In the genomic region with DNA sequence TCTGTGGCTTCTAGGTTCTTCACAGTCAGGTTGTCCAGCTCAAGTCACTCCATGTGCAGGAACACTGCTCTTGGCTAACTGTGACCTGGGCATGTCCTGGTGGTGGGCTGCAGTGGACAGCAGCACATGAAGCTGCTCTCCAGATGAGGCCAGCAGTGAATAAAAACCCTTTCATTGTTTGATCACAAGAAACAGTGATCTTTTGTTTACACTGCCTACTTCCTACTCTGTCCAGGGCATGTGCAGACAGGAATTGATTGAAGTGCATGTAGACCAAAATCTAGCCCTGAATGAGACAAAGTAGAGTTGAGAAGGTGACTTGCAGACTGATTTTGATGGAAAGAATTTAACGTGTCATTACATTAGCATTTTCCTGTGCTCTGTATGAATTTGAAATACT, we compare ENCODE assay signal across 1 cellular context.
A peak's percentile ranks its signal among the peaks of the same experiment; 100 is the strongest.
TF ChIP-seq lines count a peak whose summit lies in the region.

No MANE protein-coding gene starts in this region.

TF ChIP-seq in HepG2, 621 proteins besides CTCF, POLR2A, EP300 and RAD21 (continued from another document and continues in another):
- TF ChIP-seq, protein P1, sequence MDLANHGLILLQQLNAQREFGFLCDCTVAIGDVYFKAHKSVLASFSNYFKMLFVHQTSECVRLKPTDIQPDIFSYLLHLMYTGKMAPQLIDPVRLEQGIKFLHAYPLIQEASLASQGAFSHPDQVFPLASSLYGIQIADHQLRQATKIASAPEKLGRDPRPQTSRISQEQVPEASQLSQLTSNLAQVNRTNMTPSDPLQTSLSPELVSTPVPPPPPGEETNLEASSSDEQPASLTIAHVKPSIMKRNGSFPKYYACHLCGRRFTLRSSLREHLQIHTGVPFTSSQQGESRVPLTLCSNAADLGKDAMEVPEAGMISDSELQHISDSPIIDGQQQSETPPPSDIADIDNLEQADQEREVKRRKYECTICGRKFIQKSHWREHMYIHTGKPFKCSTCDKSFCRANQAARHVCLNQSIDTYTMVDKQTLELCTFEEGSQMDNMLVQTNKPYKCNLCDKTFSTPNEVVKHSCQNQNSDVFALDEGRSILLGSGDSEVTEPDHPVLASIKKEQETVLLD (CRISPR knock-in tag; IDR thresholded peaks at IDR 0.05; ENCODE audit: low read depth) = no peak
- TF ChIP-seq, protein P2, sequence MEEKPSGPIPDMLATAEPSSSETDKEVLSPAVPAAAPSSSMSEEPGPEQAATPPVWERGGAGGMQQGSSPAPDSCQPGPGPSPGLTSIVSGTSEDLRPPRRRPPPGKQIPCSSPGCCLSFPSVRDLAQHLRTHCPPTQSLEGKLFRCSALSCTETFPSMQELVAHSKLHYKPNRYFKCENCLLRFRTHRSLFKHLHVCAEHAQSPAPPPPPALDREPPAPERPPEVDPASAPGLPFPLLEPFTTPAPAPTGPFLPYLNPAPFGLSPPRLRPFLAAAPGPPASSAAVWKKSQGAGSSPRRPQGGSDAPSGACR (CRISPR knock-in tag; IDR thresholded peaks at IDR 0.05) = no peak
- 0 out of 2 replicates have a peak, but pooled peaks have one; percentile 28 for TF ChIP-seq ZBTB38 (CRISPR knock-in tag; IDR thresholded peaks at IDR 0.05)
- TF ChIP-seq HHEX (CRISPR knock-in tag; IDR thresholded peaks at IDR 0.05) = no peak
- TF ChIP-seq HES4 (CRISPR knock-in tag; IDR thresholded peaks at IDR 0.05; ENCODE audit: borderline replicate concordance) = no peak
- TF ChIP-seq HOXA5 (CRISPR knock-in tag; IDR thresholded peaks at IDR 0.05) = no peak
- TF ChIP-seq, protein P3, sequence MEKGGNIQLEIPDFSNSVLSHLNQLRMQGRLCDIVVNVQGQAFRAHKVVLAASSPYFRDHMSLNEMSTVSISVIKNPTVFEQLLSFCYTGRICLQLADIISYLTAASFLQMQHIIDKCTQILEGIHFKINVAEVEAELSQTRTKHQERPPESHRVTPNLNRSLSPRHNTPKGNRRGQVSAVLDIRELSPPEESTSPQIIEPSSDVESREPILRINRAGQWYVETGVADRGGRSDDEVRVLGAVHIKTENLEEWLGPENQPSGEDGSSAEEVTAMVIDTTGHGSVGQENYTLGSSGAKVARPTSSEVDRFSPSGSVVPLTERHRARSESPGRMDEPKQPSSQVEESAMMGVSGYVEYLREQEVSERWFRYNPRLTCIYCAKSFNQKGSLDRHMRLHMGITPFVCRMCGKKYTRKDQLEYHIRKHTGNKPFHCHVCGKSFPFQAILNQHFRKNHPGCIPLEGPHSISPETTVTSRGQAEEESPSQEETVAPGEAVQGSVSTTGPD (CRISPR knock-in tag; IDR thresholded peaks at IDR 0.05) = no peak
- no peak for TF ChIP-seq HMGA1 (CRISPR knock-in tag; conservative IDR thresholded peaks at IDR 0.05)
- no peak for TF ChIP-seq MED8 (CRISPR knock-in tag; IDR thresholded peaks at IDR 0.05; ENCODE audit: insufficient replicate concordance)
- no peak for TF ChIP-seq MAFF (IDR thresholded peaks at IDR 0.05; ENCODE audit: low read depth, low read length)
- TF ChIP-seq, protein P4, sequence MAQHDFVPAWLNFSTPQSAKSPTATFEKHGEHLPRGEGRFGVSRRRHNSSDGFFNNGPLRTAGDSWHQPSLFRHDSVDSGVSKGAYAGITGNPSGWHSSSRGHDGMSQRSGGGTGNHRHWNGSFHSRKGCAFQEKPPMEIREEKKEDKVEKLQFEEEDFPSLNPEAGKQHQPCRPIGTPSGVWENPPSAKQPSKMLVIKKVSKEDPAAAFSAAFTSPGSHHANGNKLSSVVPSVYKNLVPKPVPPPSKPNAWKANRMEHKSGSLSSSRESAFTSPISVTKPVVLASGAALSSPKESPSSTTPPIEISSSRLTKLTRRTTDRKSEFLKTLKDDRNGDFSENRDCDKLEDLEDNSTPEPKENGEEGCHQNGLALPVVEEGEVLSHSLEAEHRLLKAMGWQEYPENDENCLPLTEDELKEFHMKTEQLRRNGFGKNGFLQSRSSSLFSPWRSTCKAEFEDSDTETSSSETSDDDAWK (CRISPR knock-in tag; IDR thresholded peaks at IDR 0.05) = no peak
- TF ChIP-seq ZBTB7A (CRISPR knock-in tag; IDR thresholded peaks at IDR 0.05) = no peak
- TF ChIP-seq, protein P5, sequence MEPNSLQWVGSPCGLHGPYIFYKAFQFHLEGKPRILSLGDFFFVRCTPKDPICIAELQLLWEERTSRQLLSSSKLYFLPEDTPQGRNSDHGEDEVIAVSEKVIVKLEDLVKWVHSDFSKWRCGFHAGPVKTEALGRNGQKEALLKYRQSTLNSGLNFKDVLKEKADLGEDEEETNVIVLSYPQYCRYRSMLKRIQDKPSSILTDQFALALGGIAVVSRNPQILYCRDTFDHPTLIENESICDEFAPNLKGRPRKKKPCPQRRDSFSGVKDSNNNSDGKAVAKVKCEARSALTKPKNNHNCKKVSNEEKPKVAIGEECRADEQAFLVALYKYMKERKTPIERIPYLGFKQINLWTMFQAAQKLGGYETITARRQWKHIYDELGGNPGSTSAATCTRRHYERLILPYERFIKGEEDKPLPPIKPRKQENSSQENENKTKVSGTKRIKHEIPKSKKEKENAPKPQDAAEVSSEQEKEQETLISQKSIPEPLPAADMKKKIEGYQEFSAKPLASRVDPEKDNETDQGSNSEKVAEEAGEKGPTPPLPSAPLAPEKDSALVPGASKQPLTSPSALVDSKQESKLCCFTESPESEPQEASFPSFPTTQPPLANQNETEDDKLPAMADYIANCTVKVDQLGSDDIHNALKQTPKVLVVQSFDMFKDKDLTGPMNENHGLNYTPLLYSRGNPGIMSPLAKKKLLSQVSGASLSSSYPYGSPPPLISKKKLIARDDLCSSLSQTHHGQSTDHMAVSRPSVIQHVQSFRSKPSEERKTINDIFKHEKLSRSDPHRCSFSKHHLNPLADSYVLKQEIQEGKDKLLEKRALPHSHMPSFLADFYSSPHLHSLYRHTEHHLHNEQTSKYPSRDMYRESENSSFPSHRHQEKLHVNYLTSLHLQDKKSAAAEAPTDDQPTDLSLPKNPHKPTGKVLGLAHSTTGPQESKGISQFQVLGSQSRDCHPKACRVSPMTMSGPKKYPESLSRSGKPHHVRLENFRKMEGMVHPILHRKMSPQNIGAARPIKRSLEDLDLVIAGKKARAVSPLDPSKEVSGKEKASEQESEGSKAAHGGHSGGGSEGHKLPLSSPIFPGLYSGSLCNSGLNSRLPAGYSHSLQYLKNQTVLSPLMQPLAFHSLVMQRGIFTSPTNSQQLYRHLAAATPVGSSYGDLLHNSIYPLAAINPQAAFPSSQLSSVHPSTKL (CRISPR knock-in tag; IDR thresholded peaks at IDR 0.05) = peak; percentile 50; the same call in 1 of the 2 replicates
- TF ChIP-seq, protein P6, sequence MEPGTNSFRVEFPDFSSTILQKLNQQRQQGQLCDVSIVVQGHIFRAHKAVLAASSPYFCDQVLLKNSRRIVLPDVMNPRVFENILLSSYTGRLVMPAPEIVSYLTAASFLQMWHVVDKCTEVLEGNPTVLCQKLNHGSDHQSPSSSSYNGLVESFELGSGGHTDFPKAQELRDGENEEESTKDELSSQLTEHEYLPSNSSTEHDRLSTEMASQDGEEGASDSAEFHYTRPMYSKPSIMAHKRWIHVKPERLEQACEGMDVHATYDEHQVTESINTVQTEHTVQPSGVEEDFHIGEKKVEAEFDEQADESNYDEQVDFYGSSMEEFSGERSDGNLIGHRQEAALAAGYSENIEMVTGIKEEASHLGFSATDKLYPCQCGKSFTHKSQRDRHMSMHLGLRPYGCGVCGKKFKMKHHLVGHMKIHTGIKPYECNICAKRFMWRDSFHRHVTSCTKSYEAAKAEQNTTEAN (CRISPR knock-in tag; conservative IDR thresholded peaks at IDR 0.05) = no peak
- TF ChIP-seq, protein P7, sequence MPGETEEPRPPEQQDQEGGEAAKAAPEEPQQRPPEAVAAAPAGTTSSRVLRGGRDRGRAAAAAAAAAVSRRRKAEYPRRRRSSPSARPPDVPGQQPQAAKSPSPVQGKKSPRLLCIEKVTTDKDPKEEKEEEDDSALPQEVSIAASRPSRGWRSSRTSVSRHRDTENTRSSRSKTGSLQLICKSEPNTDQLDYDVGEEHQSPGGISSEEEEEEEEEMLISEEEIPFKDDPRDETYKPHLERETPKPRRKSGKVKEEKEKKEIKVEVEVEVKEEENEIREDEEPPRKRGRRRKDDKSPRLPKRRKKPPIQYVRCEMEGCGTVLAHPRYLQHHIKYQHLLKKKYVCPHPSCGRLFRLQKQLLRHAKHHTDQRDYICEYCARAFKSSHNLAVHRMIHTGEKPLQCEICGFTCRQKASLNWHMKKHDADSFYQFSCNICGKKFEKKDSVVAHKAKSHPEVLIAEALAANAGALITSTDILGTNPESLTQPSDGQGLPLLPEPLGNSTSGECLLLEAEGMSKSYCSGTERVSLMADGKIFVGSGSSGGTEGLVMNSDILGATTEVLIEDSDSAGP (CRISPR knock-in tag; IDR thresholded peaks at IDR 0.05; ENCODE audit: borderline replicate concordance) = no peak
- 0 out of 2 replicates have a peak, but pooled peaks have one; percentile 9 for TF ChIP-seq NFYC (CRISPR knock-in tag; IDR thresholded peaks at IDR 0.05)
- TF ChIP-seq, protein P8, sequence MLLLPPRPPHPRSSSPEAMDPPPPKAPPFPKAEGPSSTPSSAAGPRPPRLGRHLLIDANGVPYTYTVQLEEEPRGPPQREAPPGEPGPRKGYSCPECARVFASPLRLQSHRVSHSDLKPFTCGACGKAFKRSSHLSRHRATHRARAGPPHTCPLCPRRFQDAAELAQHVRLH (CRISPR knock-in tag; IDR thresholded peaks at IDR 0.05; ENCODE audit: borderline replicate concordance, low read depth) = no peak
- no peak for TF ChIP-seq ZNF713 (CRISPR knock-in tag; IDR thresholded peaks at IDR 0.05)
- TF ChIP-seq ZC3H13 (CRISPR knock-in tag; IDR thresholded peaks at IDR 0.05) = no peak
- TF ChIP-seq, protein P9, sequence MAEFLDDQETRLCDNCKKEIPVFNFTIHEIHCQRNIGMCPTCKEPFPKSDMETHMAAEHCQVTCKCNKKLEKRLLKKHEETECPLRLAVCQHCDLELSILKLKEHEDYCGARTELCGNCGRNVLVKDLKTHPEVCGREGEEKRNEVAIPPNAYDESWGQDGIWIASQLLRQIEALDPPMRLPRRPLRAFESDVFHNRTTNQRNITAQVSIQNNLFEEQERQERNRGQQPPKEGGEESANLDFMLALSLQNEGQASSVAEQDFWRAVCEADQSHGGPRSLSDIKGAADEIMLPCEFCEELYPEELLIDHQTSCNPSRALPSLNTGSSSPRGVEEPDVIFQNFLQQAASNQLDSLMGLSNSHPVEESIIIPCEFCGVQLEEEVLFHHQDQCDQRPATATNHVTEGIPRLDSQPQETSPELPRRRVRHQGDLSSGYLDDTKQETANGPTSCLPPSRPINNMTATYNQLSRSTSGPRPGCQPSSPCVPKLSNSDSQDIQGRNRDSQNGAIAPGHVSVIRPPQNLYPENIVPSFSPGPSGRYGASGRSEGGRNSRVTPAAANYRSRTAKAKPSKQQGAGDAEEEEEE (CRISPR knock-in tag; IDR thresholded peaks at IDR 0.05; ENCODE audit: borderline replicate concordance) = no peak
- TF ChIP-seq ARID2 (CRISPR knock-in tag; IDR thresholded peaks at IDR 0.05; ENCODE audit: borderline replicate concordance) = no peak
- peak; percentile 34; the same call in 1 of the 2 replicates for TF ChIP-seq ZNF792 (CRISPR knock-in tag; IDR thresholded peaks at IDR 0.05)
- TF ChIP-seq, protein P10, sequence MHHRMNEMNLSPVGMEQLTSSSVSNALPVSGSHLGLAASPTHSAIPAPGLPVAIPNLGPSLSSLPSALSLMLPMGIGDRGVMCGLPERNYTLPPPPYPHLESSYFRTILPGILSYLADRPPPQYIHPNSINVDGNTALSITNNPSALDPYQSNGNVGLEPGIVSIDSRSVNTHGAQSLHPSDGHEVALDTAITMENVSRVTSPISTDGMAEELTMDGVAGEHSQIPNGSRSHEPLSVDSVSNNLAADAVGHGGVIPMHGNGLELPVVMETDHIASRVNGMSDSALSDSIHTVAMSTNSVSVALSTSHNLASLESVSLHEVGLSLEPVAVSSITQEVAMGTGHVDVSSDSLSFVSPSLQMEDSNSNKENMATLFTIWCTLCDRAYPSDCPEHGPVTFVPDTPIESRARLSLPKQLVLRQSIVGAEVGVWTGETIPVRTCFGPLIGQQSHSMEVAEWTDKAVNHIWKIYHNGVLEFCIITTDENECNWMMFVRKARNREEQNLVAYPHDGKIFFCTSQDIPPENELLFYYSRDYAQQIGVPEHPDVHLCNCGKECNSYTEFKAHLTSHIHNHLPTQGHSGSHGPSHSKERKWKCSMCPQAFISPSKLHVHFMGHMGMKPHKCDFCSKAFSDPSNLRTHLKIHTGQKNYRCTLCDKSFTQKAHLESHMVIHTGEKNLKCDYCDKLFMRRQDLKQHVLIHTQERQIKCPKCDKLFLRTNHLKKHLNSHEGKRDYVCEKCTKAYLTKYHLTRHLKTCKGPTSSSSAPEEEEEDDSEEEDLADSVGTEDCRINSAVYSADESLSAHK (CRISPR knock-in tag; IDR thresholded peaks at IDR 0.05; ENCODE audit: borderline replicate concordance) = no peak
- no peak for TF ChIP-seq ZIK1 (CRISPR knock-in tag; IDR thresholded peaks at IDR 0.05; ENCODE audit: borderline replicate concordance, low read depth)
